2 cellular contexts compared by ENCODE assay signal in the genomic region with DNA sequence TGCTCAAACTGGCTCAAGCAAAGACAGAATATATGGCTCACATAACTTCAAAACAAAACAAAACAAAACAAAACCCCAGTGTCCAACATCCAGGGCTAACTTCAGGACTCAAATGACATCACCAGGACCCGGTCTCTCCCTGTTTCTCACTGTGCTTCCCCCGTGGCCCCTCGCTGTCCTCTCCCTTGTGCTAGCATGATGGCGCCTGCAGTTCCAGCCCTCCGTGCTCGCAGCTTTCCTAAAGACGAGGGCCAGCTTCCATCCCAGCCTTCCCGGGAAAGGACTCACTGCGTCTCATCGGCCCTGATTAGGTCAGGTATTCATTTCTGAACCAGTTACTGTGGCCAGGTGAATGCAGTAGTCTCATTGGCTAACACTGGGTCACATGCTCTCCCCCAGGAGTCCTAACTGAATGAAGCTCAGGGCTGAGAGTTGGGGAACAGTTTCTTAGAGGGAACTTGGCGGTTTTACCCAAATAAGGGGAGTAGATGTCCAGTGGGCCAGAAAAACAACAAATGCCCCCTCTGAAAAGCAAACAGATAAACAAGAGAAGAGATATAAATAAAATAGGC.
A peak's percentile ranks its signal among the peaks of the same experiment; 100 is the strongest.
TF ChIP-seq lines count a peak whose summit lies in the region.

No MANE protein-coding gene starts in this region.

TF ChIP-seq in IMR-90, 13 proteins besides CTCF, POLR2A, EP300 and RAD21:
- TF ChIP-seq SMC3 (IDR thresholded peaks at IDR 0.05; ENCODE audit: low read depth, low read length) (no peak), FOS (IDR thresholded peaks at IDR 0.05; ENCODE audit: low read depth, low read length) (no peak), RCOR1 (IDR thresholded peaks at IDR 0.05; ENCODE audit: insufficient replicate concordance, low read length) (no peak), MXI1 (IDR thresholded peaks at IDR 0.05; ENCODE audit: borderline replicate concordance, low read depth, low read length) (no peak), NFE2L2 (IDR thresholded peaks at IDR 0.05; ENCODE audit: low read depth, low read length) (no peak), MAFK (IDR thresholded peaks at IDR 0.05; ENCODE audit: low read depth, low read length) (no peak), CHD1 (IDR thresholded peaks at IDR 0.05; ENCODE audit: low read depth, low read length) (no peak), BHLHE40 (IDR thresholded peaks at IDR 0.05; ENCODE audit: low read depth, low read length) (no peak), CEBPB (IDR thresholded peaks at IDR 0.05; ENCODE audit: low read depth, low read length) (no peak), RFX5 (IDR thresholded peaks at IDR 0.05; ENCODE audit: low read depth, low read length) (no peak), MAZ (IDR thresholded peaks at IDR 0.05; ENCODE audit: borderline replicate concordance, low read depth, low read length) (no peak)
- TF ChIP-seq, protein P1, sequence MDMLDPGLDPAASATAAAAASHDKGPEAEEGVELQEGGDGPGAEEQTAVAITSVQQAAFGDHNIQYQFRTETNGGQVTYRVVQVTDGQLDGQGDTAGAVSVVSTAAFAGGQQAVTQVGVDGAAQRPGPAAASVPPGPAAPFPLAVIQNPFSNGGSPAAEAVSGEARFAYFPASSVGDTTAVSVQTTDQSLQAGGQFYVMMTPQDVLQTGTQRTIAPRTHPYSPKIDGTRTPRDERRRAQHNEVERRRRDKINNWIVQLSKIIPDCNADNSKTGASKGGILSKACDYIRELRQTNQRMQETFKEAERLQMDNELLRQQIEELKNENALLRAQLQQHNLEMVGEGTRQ (IDR thresholded peaks at IDR 0.05; ENCODE audit: low read depth, low read length) = no peak
- TF ChIP-seq, protein P2, sequence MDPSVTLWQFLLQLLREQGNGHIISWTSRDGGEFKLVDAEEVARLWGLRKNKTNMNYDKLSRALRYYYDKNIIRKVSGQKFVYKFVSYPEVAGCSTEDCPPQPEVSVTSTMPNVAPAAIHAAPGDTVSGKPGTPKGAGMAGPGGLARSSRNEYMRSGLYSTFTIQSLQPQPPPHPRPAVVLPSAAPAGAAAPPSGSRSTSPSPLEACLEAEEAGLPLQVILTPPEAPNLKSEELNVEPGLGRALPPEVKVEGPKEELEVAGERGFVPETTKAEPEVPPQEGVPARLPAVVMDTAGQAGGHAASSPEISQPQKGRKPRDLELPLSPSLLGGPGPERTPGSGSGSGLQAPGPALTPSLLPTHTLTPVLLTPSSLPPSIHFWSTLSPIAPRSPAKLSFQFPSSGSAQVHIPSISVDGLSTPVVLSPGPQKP (IDR thresholded peaks at IDR 0.05; ENCODE audit: borderline replicate concordance, low read depth, low read length) = no peak

TF ChIP-seq in K562, 482 proteins besides CTCF, POLR2A, EP300 and RAD21:
- TF ChIP-seq ATF7 (IDR thresholded peaks at IDR 0.05) (0 out of 2 replicates have a peak, but pooled peaks have one; percentile 14), NFYB (IDR thresholded peaks at IDR 0.05; ENCODE audit: extremely low read depth, insufficient read length) (peak; percentile 4), RAD51 (IDR thresholded peaks at IDR 0.05; ENCODE audit: borderline replicate concordance, low read depth) (peak; percentile 74), NCOR1 (IDR thresholded peaks at IDR 0.05) (no peak), BCOR (IDR thresholded peaks at IDR 0.05) (no peak)
- TF ChIP-seq, protein P3, sequence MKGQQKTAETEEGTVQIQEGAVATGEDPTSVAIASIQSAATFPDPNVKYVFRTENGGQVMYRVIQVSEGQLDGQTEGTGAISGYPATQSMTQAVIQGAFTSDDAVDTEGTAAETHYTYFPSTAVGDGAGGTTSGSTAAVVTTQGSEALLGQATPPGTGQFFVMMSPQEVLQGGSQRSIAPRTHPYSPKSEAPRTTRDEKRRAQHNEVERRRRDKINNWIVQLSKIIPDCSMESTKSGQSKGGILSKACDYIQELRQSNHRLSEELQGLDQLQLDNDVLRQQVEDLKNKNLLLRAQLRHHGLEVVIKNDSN (CRISPR knock-in tag; IDR thresholded peaks at IDR 0.05) = peak; percentile 84
- TF ChIP-seq, protein P1 (CRISPR knock-in tag; IDR thresholded peaks at IDR 0.05) = peak; percentile 80
